8 cellular contexts compared by ENCODE assay signal in the genomic region with DNA sequence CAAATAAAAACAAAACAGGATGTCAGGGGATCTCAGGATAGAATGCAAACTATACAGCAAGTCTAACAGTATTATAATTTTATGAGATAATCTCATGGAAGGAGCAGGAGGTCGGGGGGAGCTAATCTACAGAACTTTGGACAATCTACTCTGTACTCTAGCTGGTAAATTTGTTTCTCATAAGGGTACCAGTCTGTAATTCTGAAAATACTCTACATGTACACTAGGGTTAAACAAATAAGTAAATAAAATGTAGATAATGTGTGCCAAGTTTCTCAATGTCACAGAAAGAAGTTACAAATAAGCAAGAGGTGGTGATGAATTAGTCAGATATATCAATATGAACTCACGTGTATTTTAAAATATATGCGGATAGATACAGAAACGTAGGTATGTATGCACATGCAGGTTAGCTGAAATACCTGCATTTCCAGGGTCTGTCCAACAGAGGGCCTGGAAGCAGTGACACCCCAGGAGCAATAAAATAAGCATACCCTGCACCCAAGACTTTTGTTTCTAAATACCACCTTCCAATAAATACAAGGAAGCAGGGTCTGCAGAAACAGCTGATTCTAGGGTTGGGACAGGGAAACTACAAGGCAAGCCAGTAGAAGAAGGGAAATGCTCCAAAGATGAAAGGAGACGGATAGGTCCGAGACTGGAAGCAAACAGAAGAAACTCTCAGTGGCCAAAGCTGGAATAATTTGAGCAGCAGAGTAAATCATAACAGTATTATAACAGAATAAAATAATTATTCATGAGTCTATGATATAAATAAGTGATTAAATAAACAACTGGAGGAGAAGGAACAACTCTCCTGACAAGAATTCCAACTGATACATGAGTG. TPM values are rescaled to one million over a fixed set of nuclear protein-coding genes. Genes with fewer than 3 reads are reported as not detected.
A peak's percentile ranks its signal among the peaks of the same experiment; 100 is the strongest.
DNase-seq lines count a peak whose midpoint lies in the region; ATAC-seq, FAIRE-seq and TF ChIP-seq lines count a peak whose summit lies in the region.

No MANE protein-coding gene starts in this region.

- H3K36me3 Mint-ChIP-seq in stimulated activated naive B cell treated with anti-CD40 and anti-IgM and Interleukin-4, amounts not matched to agents 10 μg/mL and 1 μg/mL and 100 μg/mL, for 72 hours = peaks cover 2 to 9% of the 10 kb centered on the region in 2 donors

- peak; percentile 75 for FAIRE-seq in K562 (lab: Jason Lieb, UNC)
- peak; percentile 54 for FAIRE-seq in HepG2 (lab: Jason Lieb, UNC)

- H3K9ac ChIP-seq in K562 (ENCODE audit: insufficient read depth in 1 of 2, low read depth in 2 of 2, low read length in 2 of 2) (no peak overlapping the region), HepG2 (ENCODE audit: insufficient read depth, low read depth, low read length) (no peak overlapping the region)

- H3K4me3 ChIP-seq in K562 = no peak overlapping the region
- H3K4me3 ChIP-seq in HepG2 (replicated peaks in 1 of 3; ENCODE audit: insufficient read depth in 1 of 3, low read depth in 2 of 3, low read length in 3 of 3) = no peak overlapping the region

- no peaks in the 10 kb centered on the region for H3K27me3 ChIP-seq in K562 (ENCODE audit: control insufficient read depth in 2 of 2, insufficient read depth in 2 of 2, low read length in 2 of 2)
- H3K27me3 ChIP-seq in HepG2 (ENCODE audit: control insufficient read depth in 1 of 2, insufficient read depth in 2 of 2, low read length in 2 of 2) = no peaks in the 10 kb centered on the region

- no TSS peak for BruUV-seq in K562 (replicated peaks; lab: Mats Ljungman, UMichigan)
- no TSS peak for BruUV-seq in HepG2 (replicated peaks; lab: Mats Ljungman, UMichigan)

- H3K27ac Mint-ChIP-seq in stimulated activated naive B cell treated with anti-CD40 and anti-IgM and Interleukin-4, amounts not matched to agents 10 μg/mL and 1 μg/mL and 100 μg/mL, for 72 hours = peak overlapping the region; percentile 9

- H3K79me2 ChIP-seq in K562 (ENCODE audit: control insufficient read depth, insufficient read depth, low read length) = peaks cover 95% of the 10 kb centered on the region
- H3K79me2 ChIP-seq in HepG2 (ENCODE audit: insufficient read depth, low read length) = peaks cover 85% of the 10 kb centered on the region

- TF ChIP-seq CTCF in 22Rv1 (IDR thresholded peaks at IDR 0.05) = peak; percentile 87
- TF ChIP-seq CTCF in GM12873 (IDR thresholded peaks at IDR 0.05; ENCODE audit: insufficient read depth, low read depth, low read length, missing control alignments) = peak; percentile 78
- peak; percentile 82 to 90 (median 86) for TF ChIP-seq CTCF in K562 (IDR thresholded peaks at IDR 0.05 in 2 of 3, conservative IDR thresholded peaks at IDR 0.05 in 1 of 3; ENCODE audit: insufficient read depth in 2 of 3, low read depth in 1 of 3, low read length in 3 of 3)
- TF ChIP-seq CTCF in HepG2 (CRISPR knock-in tag; IDR thresholded peaks at IDR 0.05) = peak; percentile 67

- TF ChIP-seq RAD21 in K562 (CRISPR knock-in tag; conservative IDR thresholded peaks at IDR 0.05 in 1 of 2, IDR thresholded peaks at IDR 0.05 in 1 of 2) = peak in 1 of 2 experiments; percentile 57; a peak in 3 of 4 replicates
- 0 out of 2 replicates have a peak, but pooled peaks have one; percentile 33 for TF ChIP-seq RAD21 in HepG2 (CRISPR knock-in tag; IDR thresholded peaks at IDR 0.05)

- no peaks in the 10 kb centered on the region for H3K9me3 Mint-ChIP-seq in stimulated activated naive B cell treated with anti-CD40 and anti-IgM and Interleukin-4, amounts not matched to agents 10 μg/mL and 1 μg/mL and 100 μg/mL, for 72 hours

- TF ChIP-seq POLR2A in K562 (conservative IDR thresholded peaks at IDR 0.05) (no peak), HepG2 (IDR thresholded peaks at IDR 0.05; ENCODE audit: insufficient read depth in 1 of 2, low read depth in 2 of 2, low read length in 2 of 2) (no peak)

- CTCF ChIA-PET in K562 (lab: Yijun Ruan, JAX; ENCODE audit: low intra/inter-chr PET ratio) = interaction anchor here (0.9 to 1.4 kb wide), 3 partner anchors 106 to 110 kb away, joined by 3 to 6 read pairs (median 4); no protein-coding TSS in a partner anchor
- CTCF ChIA-PET in HepG2 (lab: Yijun Ruan, JAX; ENCODE audit: low intra/inter-chr PET ratio, low total read pairs) = interaction anchor here (0.6 to 1.5 kb wide), 3 partner anchors 86 to 110 kb away, joined by 3 to 6 read pairs (median 3); no protein-coding TSS in a partner anchor

- TF ChIP-seq EP300 in K562 (IDR thresholded peaks at IDR 0.05; ENCODE audit: low read length) (no peak), HepG2 (IDR thresholded peaks at IDR 0.05; ENCODE audit: low read depth in 2 of 2, low read length in 2 of 2) (no peak), HepG2 (CRISPR knock-in tag; IDR thresholded peaks at IDR 0.05; ENCODE audit: borderline replicate concordance) (no peak)

- no peak overlapping the region for H3K4me3 Mint-ChIP-seq in stimulated activated naive B cell treated with anti-CD40 and anti-IgM and Interleukin-4, amounts not matched to agents 10 μg/mL and 1 μg/mL and 100 μg/mL, for 72 hours

- H4K20me1 ChIP-seq in K562 (replicated peaks; ENCODE audit: control insufficient read depth, insufficient read depth, low read length) (peaks cover 44% of the 10 kb centered on the region), HepG2 (ENCODE audit: insufficient read depth, low read length) (peaks cover 15% of the 10 kb centered on the region)

- H3K4me1 ChIP-seq in K562 (replicated peaks in 1 of 2; ENCODE audit: control insufficient read depth in 2 of 2, insufficient read depth in 2 of 2, low read length in 2 of 2) (peaks cover 4 to 30% of the 10 kb centered on the region in 2 experiments; a peak in 4 of 5 replicates), HepG2 (ENCODE audit: insufficient read depth, low read length) (peaks cover 10% of the 10 kb centered on the region)

- ATAC-seq in HG02943 (IDR thresholded peaks at IDR 0.05; ENCODE audit: low read depth, unreplicated experiment) (peak; percentile 74), SK-N-SH treated with all-trans-retinoic acid at 6 μM for 48 hours (peak; percentile 86), K562 (peak; percentile 74), HepG2 (peak; percentile 90)
- peak; percentile 83 to 85 for ATAC-seq in stimulated activated naive B cell treated with anti-CD40 and anti-IgM and Interleukin-4, amounts not matched to agents 10 μg/mL and 1 μg/mL and 100 μg/mL, for 72 hours (replicated peaks)

- POLR2A ChIA-PET in K562 (lab: Yijun Ruan, JAX) = interaction anchor here (0.6 to 2.2 kb wide), 10 partner anchors 9 to 306 kb away, joined by 3 to 10 read pairs (median 4); no protein-coding TSS in a partner anchor
- POLR2A ChIA-PET in HepG2 (lab: Yijun Ruan, JAX) = no interaction called here

- H3K4me2 ChIP-seq in K562 (ENCODE audit: insufficient read depth, low read length) (no peak overlapping the region; the same call in 1 of the 2 replicates), HepG2 (ENCODE audit: low read depth, low read length) (no peak overlapping the region)

- H3K36me3 ChIP-seq in K562 (ENCODE audit: control insufficient read depth, insufficient read depth, low read length) = peaks cover 4% of the 10 kb centered on the region; the same call in 2 of the 3 replicates
- no peaks in the 10 kb centered on the region for H3K36me3 ChIP-seq in HepG2 (replicated peaks in 1 of 2; ENCODE audit: control insufficient read depth in 1 of 2, insufficient read depth in 2 of 2, low read length in 2 of 2)

- H2AFZ ChIP-seq in K562 (ENCODE audit: low read depth, low read length) (no peak overlapping the region), HepG2 (ENCODE audit: low read length) (no peak overlapping the region)

- in situ Hi-C loops in K562 (cut with MboI) = no loop called here
- in situ Hi-C loops in HepG2 (cut with HindIII; ENCODE audit: extremely low pct_ligation_motif_present, low pct_unique_long_range_greater_than_20kb) = no loop called here

- H3K9me1 ChIP-seq in K562 (ENCODE audit: control insufficient read depth, insufficient read depth, low read length) = peaks cover 5% of the 10 kb centered on the region

- H3K9me3 ChIP-seq in K562 (replicated peaks; ENCODE audit: control insufficient read depth, insufficient read depth, low read depth, low read length) (no peaks in the 10 kb centered on the region), HepG2 (ENCODE audit: low read length) (no peaks in the 10 kb centered on the region)

- 45% methylated on average over 6 of the region's 6 CpGs for WGBS in K562 (ENCODE audit: insufficient coverage, low coverage, missing lambda C conversion rate)
- WGBS in HepG2 (ENCODE audit: low lambda C conversion rate) = 76% methylated on average over 6 of the region's 6 CpGs

- H3K27ac ChIP-seq in 22Rv1 (no peak overlapping the region), K562 (ENCODE audit: extremely low read depth, low read depth, low read length) (no peak overlapping the region; the same call in 2 of the 3 replicates), HepG2 (ENCODE audit: extremely low read length, insufficient read depth, low read length) (no peak overlapping the region)

- no peaks in the 10 kb centered on the region for H3K27me3 Mint-ChIP-seq in stimulated activated naive B cell treated with anti-CD40 and anti-IgM and Interleukin-4, amounts not matched to agents 10 μg/mL and 1 μg/mL and 100 μg/mL, for 72 hours

- intact Hi-C loops in K562 (cut with micrococcal nuclease) (loop anchor here (2.0 kb wide), 2 partner anchors 17 to 85 kb away; no protein-coding TSS in a partner anchor), HepG2 (cut with micrococcal nuclease; ENCODE audit: unreplicated experiment) (loop anchor here (1.0 kb wide), 2 partner anchors 86 to 105 kb away; no protein-coding TSS in a partner anchor)

- peaks cover 13 to 25% of the 10 kb centered on the region in 2 donors for H3K4me1 Mint-ChIP-seq in stimulated activated naive B cell treated with anti-CD40 and anti-IgM and Interleukin-4, amounts not matched to agents 10 μg/mL and 1 μg/mL and 100 μg/mL, for 72 hours

- DNase-seq in K562 (ENCODE audit: extremely low read depth in 1 of 4, low spot score in 3 of 4) (peak; percentile 67 to 82 (median 73)), HepG2 (ENCODE audit: low spot score) (peak; percentile 31), occipital lobe (lab: John Stamatoyannopoulos, UW) (no peak)
- DNase-seq in stimulated activated naive B cell treated with anti-CD40 and anti-IgM and Interleukin-4, amounts not matched to agents 10 μg/mL and 1 μg/mL and 100 μg/mL, for 72 hours = peak; percentile 15

RNA-seq across cellular contexts. Expression of a gene that starts 27.8 kb away (rescaled TPM):
- total RNA-seq in K562 (2011; cell fraction: chromatin; rRNA removed; ENCODE audit: low replicate concordance) = 140 and 431 TPM in 2 replicates
- 73.7 and 105 TPM in 2 replicates for total RNA-seq in K562 (2011; cell fraction: nucleolus; rRNA removed)
- 141 and 150 TPM in 2 replicates for total RNA-seq in K562 (2011; cell fraction: nucleoplasm; rRNA removed)
- total RNA-seq in K562 (2014; rRNA removed) (93.8 and 109 TPM in 2 replicates), K562 (2014; rRNA removed; fragmentation: Illumina TruSeq; extraction: Trizol) (98.6 and 116 TPM in 2 replicates), K562 (2015; rRNA removed; fragmentation: Illumina TruSeq; extraction: Trizol) (82.7 and 88.5 TPM in 2 replicates), K562 (2021) (109 and 118 TPM in 2 replicates), HepG2 (2016; rRNA removed; fragmentation: Illumina TruSeq; extraction: Trizol) (30.4 and 34.3 TPM in 2 replicates), occipital lobe (28.9 TPM)
- polyA plus RNA-seq in K562 (2011; rRNA removed) (172 and 175 TPM in 2 replicates), K562 (2014; fragmentation: Illumina TruSeq; extraction: Trizol) (146 and 170 TPM in 2 replicates), K562 (2014; fragmentation: Nextera tagmentation; extraction: Ambion mirVana) (10 to 100 TPM; 48.7 to 63.0 TPM), K562 (2014; rRNA removed) (137 and 157 TPM in 2 replicates), HepG2 (2011; rRNA removed) (18.2 and 26.0 TPM in 2 replicates)
- 52.3 and 86.8 TPM in 2 replicates for polyA plus RNA-seq in K562 (2011; cell fraction: cytosol; rRNA removed)
- 308 and 479 TPM in 2 replicates for polyA plus RNA-seq in K562 (2011; cell fraction: nucleus; rRNA removed)
- polyA plus RNA-seq in K562 (2012) = 96.3 and 101 TPM in 2 replicates
- 123 and 134 TPM in 2 replicates for polyA minus RNA-seq in K562 (2011; rRNA and poly(A)+ RNA removed)
- 54.2 and 59.2 TPM in 2 replicates for polyA minus RNA-seq in K562 (2011; cell fraction: cytosol; rRNA and poly(A)+ RNA removed)
- polyA minus RNA-seq in K562 (2011; cell fraction: nucleus; rRNA and poly(A)+ RNA removed) = 83.7 and 175 TPM in 2 replicates
- total RNA-seq in HepG2 (2016; cell fraction: cytosol; rRNA removed; fragmentation: Illumina TruSeq; extraction: Trizol; ENCODE audit: low read depth) = 13.9 and 14.3 TPM in 2 replicates
- 29.1 and 32.6 TPM in 2 replicates for total RNA-seq in HepG2 (2016; cell fraction: insoluble cytoplasmic fraction; rRNA removed; fragmentation: Illumina TruSeq; extraction: Trizol)
- 15.3 and 18.4 TPM in 2 replicates for total RNA-seq in HepG2 (2016; cell fraction: membrane; rRNA removed; fragmentation: Illumina TruSeq; extraction: Trizol)
- total RNA-seq in HepG2 (2016; cell fraction: nucleus; rRNA removed; fragmentation: Illumina TruSeq; extraction: Trizol) = 42.5 and 46.2 TPM in 2 replicates
- polyA plus RNA-seq in HepG2 (2011; cell fraction: cytosol; rRNA removed) = 8.4 and 9.7 TPM in 2 replicates
- polyA plus RNA-seq in HepG2 (2011; cell fraction: nucleus; rRNA removed) = 45.8 and 55.1 TPM in 2 replicates
- 13.6 and 17.0 TPM in 2 replicates for polyA plus RNA-seq in HepG2 (2012)
- 5.1 and 5.3 TPM in 2 replicates for polyA plus RNA-seq in HepG2 (2016; cell fraction: cytosol; fragmentation: Illumina TruSeq; extraction: Trizol; ENCODE audit: low read depth)
- polyA plus RNA-seq in HepG2 (2016; cell fraction: insoluble cytoplasmic fraction; fragmentation: Illumina TruSeq; extraction: Trizol; ENCODE audit: low read depth) = 36.1 and 37.6 TPM in 2 replicates
- 9.1 and 10.1 TPM in 2 replicates for polyA plus RNA-seq in HepG2 (2016; cell fraction: membrane; fragmentation: Illumina TruSeq; extraction: Trizol; ENCODE audit: low read depth)
- 84.1 and 90.6 TPM in 2 replicates for polyA plus RNA-seq in HepG2 (2016; cell fraction: nucleus; fragmentation: Illumina TruSeq; extraction: Trizol; ENCODE audit: insufficient read depth, low read depth)
- polyA minus RNA-seq in HepG2 (2011; rRNA and poly(A)+ RNA removed; ENCODE audit: low replicate concordance) = 7.3 and 35.4 TPM in 2 replicates
- polyA minus RNA-seq in HepG2 (2011; cell fraction: cytosol; rRNA and poly(A)+ RNA removed) = 6.2 and 7.2 TPM in 2 replicates
- 42.3 and 48.2 TPM in 2 replicates for polyA minus RNA-seq in HepG2 (2011; cell fraction: nucleus; rRNA and poly(A)+ RNA removed)
